21 cellular contexts compared by ENCODE assay signal in genomic region chr3:103866113-103866512, GRCh38.
DNase-seq lines count a peak whose midpoint lies in the region; ATAC-seq, FAIRE-seq and TF ChIP-seq lines count a peak whose summit lies in the region.
"Had no signal": no experiment of that assay in that cellular context is flagged by ENCODE, and none has a peak within 500 bp of the region (broad histone marks: within the 10 kb centered on the region; RNA-seq: fewer than 3 reads in every experiment).

No MANE protein-coding gene starts in this region.

- H3K27ac Mint-ChIP-seq in type B pancreatic cell, result no peak overlapping the region
- H3K27ac Mint-ChIP-seq: B cell; CD4-positive, alpha-beta T cell; CD8-positive, alpha-beta T cell had no signal

- H3K4me1 ChIP-seq in A549, result no peaks in the 10 kb centered on the region
- H3K4me1 ChIP-seq in K562 (replicated peaks in 1 of 2; ENCODE audit: control insufficient read depth in 2 of 2, insufficient read depth in 2 of 2, low read length in 2 of 2), result no peaks in the 10 kb centered on the region
- H3K4me1 ChIP-seq: BLaER1 treated with 17β-estradiol and CSF1 and Interleukin-3, amounts not matched to agents 10 nM and 100 nM; Caco-2 had no signal

- no peaks in the 10 kb centered on the region for H3K27me3 ChIP-seq in K562 (ENCODE audit: control insufficient read depth in 2 of 2, insufficient read depth in 2 of 2, low read length in 2 of 2)
- H3K27me3 ChIP-seq: BLaER1 treated with 17β-estradiol and CSF1 and Interleukin-3, amounts not matched to agents 10 nM and 100 nM had no signal

- ATAC-seq in A549, result no peak
- ATAC-seq in K562, result no peak
- ATAC-seq in left colon, result no peak
- ATAC-seq: CD8-positive, alpha-beta T cell had no signal

- H3K4me2 ChIP-seq in A549 (no peak overlapping the region), K562 (ENCODE audit: insufficient read depth, low read length) (no peak overlapping the region)
- H3K4me2 ChIP-seq: BLaER1 treated with 17β-estradiol and CSF1 and Interleukin-3, amounts not matched to agents 10 nM and 100 nM had no signal

- H3K79me2 ChIP-seq in K562 (ENCODE audit: control insufficient read depth, insufficient read depth, low read length), result no peaks in the 10 kb centered on the region

- no peak overlapping the region for H3K4me3 Mint-ChIP-seq in type B pancreatic cell
- H3K4me3 Mint-ChIP-seq: B cell; CD4-positive, alpha-beta T cell; CD8-positive, alpha-beta T cell had no signal

- no peaks in the 10 kb centered on the region for H3K4me1 Mint-ChIP-seq in type B pancreatic cell (ENCODE audit: unreplicated experiment)
- H3K4me1 Mint-ChIP-seq: B cell had no signal

- no peaks in the 10 kb centered on the region for H3K36me3 Mint-ChIP-seq in type B pancreatic cell
- H3K36me3 Mint-ChIP-seq: CD8-positive, alpha-beta T cell had no signal

- no peaks in the 10 kb centered on the region for H3K27me3 Mint-ChIP-seq in type B pancreatic cell
- H3K27me3 Mint-ChIP-seq: B cell; CD4-positive, alpha-beta T cell had no signal

- H3K9me3 Mint-ChIP-seq in type B pancreatic cell, result peaks cover 7% of the 10 kb centered on the region

- no TSS peak for BruUV-seq in K562 (replicated peaks; lab: Mats Ljungman, UMichigan)

- H3K9me1 ChIP-seq in K562 (ENCODE audit: control insufficient read depth, insufficient read depth, low read length), result no peaks in the 10 kb centered on the region

- TF ChIP-seq CTCF in A549 (IDR thresholded peaks at IDR 0.05) (no peak), GM20000 (IDR thresholded peaks at IDR 0.05; ENCODE audit: extremely low read depth, missing control alignments) (peak; percentile 3), K562 (IDR thresholded peaks at IDR 0.05 in 2 of 3, conservative IDR thresholded peaks at IDR 0.05 in 1 of 3; ENCODE audit: insufficient read depth in 2 of 3, low read depth in 1 of 3, low read length in 3 of 3) (no peak), type B pancreatic cell (conservative IDR thresholded peaks at IDR 0.05) (no peak)

- FAIRE-seq in A549 (lab: Jason Lieb, UNC) (no peak), K562 (lab: Jason Lieb, UNC) (no peak)
- FAIRE-seq: A204.1, D721Med, G401.6, GM12891, GM19239 had no signal

- H3K27ac ChIP-seq in A549 (no peak overlapping the region), K562 (ENCODE audit: extremely low read depth, low read depth, low read length) (no peak overlapping the region)
- H3K27ac ChIP-seq: BLaER1 treated with 17β-estradiol and CSF1 and Interleukin-3, amounts not matched to agents 10 nM and 100 nM; C4-2B had no signal

- no peak for TF ChIP-seq EP300 in A549 (IDR thresholded peaks at IDR 0.05)
- no peak for TF ChIP-seq EP300 in K562 (IDR thresholded peaks at IDR 0.05; ENCODE audit: low read length)

- H4K20me1 ChIP-seq in K562 (replicated peaks; ENCODE audit: control insufficient read depth, insufficient read depth, low read length), result no peaks in the 10 kb centered on the region
- H4K20me1 ChIP-seq: BLaER1 treated with 17β-estradiol and CSF1 and Interleukin-3, amounts not matched to agents 10 nM and 100 nM had no signal

- CTCF ChIA-PET in A549 (lab: Yijun Ruan, JAX), result interaction anchor here (0.8 kb wide), 1 partner anchor 13 kb away, joined by 3 read pairs; no protein-coding TSS in a partner anchor
- CTCF ChIA-PET in K562 (lab: Yijun Ruan, JAX; ENCODE audit: low intra/inter-chr PET ratio), result no interaction called here

- no peak for DNase-seq in A549 (ENCODE audit: low read depth in 1 of 2, low spot score in 1 of 2)
- no peak for DNase-seq in GM20000 (ENCODE audit: low spot score)
- DNase-seq in K562 (ENCODE audit: extremely low read depth in 1 of 4, low spot score in 3 of 4), result no peak
- no peak for DNase-seq in left colon
- DNase-seq in type B pancreatic cell (ENCODE audit: extremely low spot score, unreplicated experiment), result no peak
- DNase-seq: 8988T; AML-193; Caco-2; Calu3; CD4-positive, alpha-beta T cell; CD8-positive, alpha-beta T cell; DMS79 treated with DMSO at 0.1 percent for 48 hours; GF-D8 had no signal

- TF ChIP-seq POLR2A in A549 (IDR thresholded peaks at IDR 0.05; ENCODE audit: low read length) (no peak), K562 (conservative IDR thresholded peaks at IDR 0.05) (no peak)

- H3K9me3 ChIP-seq in A549 (no peaks in the 10 kb centered on the region), K562 (replicated peaks; ENCODE audit: control insufficient read depth, insufficient read depth, low read depth, low read length) (no peaks in the 10 kb centered on the region)
- H3K9me3 ChIP-seq: BLaER1 treated with 17β-estradiol and CSF1 and Interleukin-3, amounts not matched to agents 10 nM and 100 nM; Caco-2 had no signal

- POLR2A ChIA-PET in A549 (lab: Yijun Ruan, JAX), result no interaction called here
- POLR2A ChIA-PET in K562 (lab: Yijun Ruan, JAX), result no interaction called here

- intact Hi-C loops in K562 (cut with micrococcal nuclease), result no loop called here
- intact Hi-C loops in left colon (cut with DNase I, micrococcal nuclease), result no loop called here

- in situ Hi-C loops in K562 (cut with MboI), result no loop called here

- H3K4me3 ChIP-seq in A549 (no peak overlapping the region), K562 (no peak overlapping the region)
- H3K4me3 ChIP-seq: BLaER1 treated with 17β-estradiol and CSF1 and Interleukin-3, amounts not matched to agents 10 nM and 100 nM had no signal

- 48% methylated on average over 3 of the region's 3 CpGs for WGBS in A549 (ENCODE audit: missing lambda C conversion rate)
- 0% methylated on average over 3 of the region's 3 CpGs for WGBS in K562 (ENCODE audit: insufficient coverage, low coverage, missing lambda C conversion rate)

- H3K9ac ChIP-seq in K562 (ENCODE audit: insufficient read depth in 1 of 2, low read depth in 2 of 2, low read length in 2 of 2), result no peak overlapping the region
- H3K9ac ChIP-seq: BLaER1 treated with 17β-estradiol and CSF1 and Interleukin-3, amounts not matched to agents 10 nM and 100 nM had no signal

- TF ChIP-seq RAD21 in A549 (conservative IDR thresholded peaks at IDR 0.05 in 1 of 2, IDR thresholded peaks at IDR 0.05 in 1 of 2) (no peak), K562 (CRISPR knock-in tag; conservative IDR thresholded peaks at IDR 0.05 in 1 of 2, IDR thresholded peaks at IDR 0.05 in 1 of 2) (no peak)

- H3K36me3 ChIP-seq in K562 (ENCODE audit: control insufficient read depth, insufficient read depth, low read length), result no peaks in the 10 kb centered on the region
- H3K36me3 ChIP-seq: BLaER1 treated with 17β-estradiol and CSF1 and Interleukin-3, amounts not matched to agents 10 nM and 100 nM had no signal

- no peak overlapping the region for H2AFZ ChIP-seq in K562 (ENCODE audit: low read depth, low read length)

TF ChIP-seq in A549, 52 proteins besides CTCF, POLR2A, EP300 and RAD21:
- TF ChIP-seq TP53 (CRISPR knock-in tag; IDR thresholded peaks at IDR 0.05) (no peak), MAFK (IDR thresholded peaks at IDR 0.05; ENCODE audit: partially characterized antibody) (peak; percentile 27)
TF ChIP-seq in A549: peak in this region for 1.

TF ChIP-seq in K562, 482 proteins besides CTCF, POLR2A, EP300 and RAD21:
- TF ChIP-seq NFE2L1 (tag; IDR thresholded peaks at IDR 0.05; ENCODE audit: borderline replicate concordance, low read depth) (no peak), MAFF (IDR thresholded peaks at IDR 0.05; ENCODE audit: low read length) (peak; percentile 8; the same call in 1 of the 2 replicates)

Comparison
In these comparisons a context has a peak if more than half of its experiments do, and no peak if none do; other contexts are left out.
1. Of the 35 proteins assayed by ChIP-seq in both K562 and A549: peak only in K562: none; only in A549: MAFK; in both: none; in neither: 34.